In genomic region chr6:31403283-31403989, GRCh38 we compare ENCODE assay signal across 8 cellular contexts. TPM values are rescaled to one million over a fixed set of nuclear protein-coding genes. Genes with fewer than 3 reads are reported as not detected.
A peak's percentile ranks its signal among the peaks of the same experiment; 100 is the strongest.
DNase-seq lines count a peak whose midpoint lies in the region; ATAC-seq and TF ChIP-seq lines count a peak whose summit lies in the region.

MICA (plus strand) TSS chr6:31403595; CDS start chr6:31403633, 38 bp downstream.

- H3K27ac ChIP-seq in A673 (ENCODE audit: low read depth, low read length, poor library complexity, severe bottlenecking) = peak within 1 kb of the TSS; percentile 76
- peak within 1 kb of the TSS; percentile 94 to 100 (median 98) for H3K27ac ChIP-seq in upper lobe of left lung

- H3K36me3 ChIP-seq in A673 (ENCODE audit: insufficient read depth, low read length, poor library complexity, severe bottlenecking) = no peaks in the 10 kb centered on the region
- H3K36me3 ChIP-seq in upper lobe of left lung = no peaks in the 10 kb centered on the region

- H3K4me1 ChIP-seq in A673 (ENCODE audit: insufficient read depth, low read length, poor library complexity, severe bottlenecking) (peaks cover 22% of the 10 kb centered on the region), upper lobe of left lung (peaks cover 40 to 69% (median 45%) of the 10 kb centered on the region in 4 donors)

- no peak for TF ChIP-seq CTCF in A673 (conservative IDR thresholded peaks at IDR 0.05; ENCODE audit: low read depth, low read length)
- peak in 5 of 6 experiments; percentile 14 to 47 (median 40) for TF ChIP-seq CTCF in upper lobe of left lung (IDR thresholded peaks at IDR 0.05)

- TF ChIP-seq POLR2A in upper lobe of left lung (IDR thresholded peaks at IDR 0.05) = peak in 3 of 4 donors; percentile 46 to 88 (median 85)

- CTCF ChIA-PET in A673 (lab: Charles Lee) = interaction anchor here (0.6 kb wide), 1 partner anchor 262 kb away, joined by 3 read pairs; no protein-coding TSS in a partner anchor

- intact Hi-C loops in A673 (cut with micrococcal nuclease; ENCODE audit: unreplicated experiment) = loop anchor here (2.0 to 5.0 kb wide), 2 partner anchors 37 to 89 kb away; no protein-coding TSS in a partner anchor
- intact Hi-C loops in T-helper 1 cell treated with Interleukin-12 subunit alpha and Interleukin-12 subunit beta and Interleukin-4 antibody, amounts not matched to agents 30 ng/mL and 1 ng/mL, for 36 hours (cut with micrococcal nuclease) = loop anchor here (5.0 kb wide), 3 partner anchors 1336 to 1564 kb away; partner anchors contain the start of genes BRD2 and PPP1R11
- intact Hi-C loops in left ventricle myocardium superior (cut with micrococcal nuclease) = no loop called here
- intact Hi-C loops in posterior vena cava (cut with DNase I) = no loop called here

- no peak for TF ChIP-seq EP300 in upper lobe of left lung (IDR thresholded peaks at IDR 0.05)

- 1 to 2% methylated on average over 19 to 54 of the region's 54 CpGs for WGBS in upper lobe of left lung, 2 donors

- no peaks in the 10 kb centered on the region for H3K9me3 ChIP-seq in A673 (ENCODE audit: low read depth, low read length, poor library complexity, severe bottlenecking)
- no peaks in the 10 kb centered on the region for H3K9me3 ChIP-seq in upper lobe of left lung

- no peaks in the 10 kb centered on the region for H3K27me3 ChIP-seq in A673 (replicated peaks; ENCODE audit: insufficient read depth, low read depth, low read length, poor library complexity)
- no peaks in the 10 kb centered on the region for H3K27me3 ChIP-seq in upper lobe of left lung

- POLR2A ChIA-PET in A673 (lab: Charles Lee; ENCODE audit: low non-redundant PET) = interaction anchor here (0.7 kb wide), 1 partner anchor 12 kb away, joined by 6 read pairs; no protein-coding TSS in a partner anchor

- peak within 1 kb of the TSS; percentile 73 for H3K4me3 ChIP-seq in A673 (ENCODE audit: low read depth, low read length, poor library complexity, severe bottlenecking)
- H3K4me3 ChIP-seq in upper lobe of left lung = peak within 1 kb of the TSS; percentile 50 to 82 (median 66)

- BruUV-seq in A673 (replicated peaks; lab: Mats Ljungman, UMichigan) = no TSS peak

- DNase-seq in A673 (ENCODE audit: low spot score) (peak; percentile 94), amygdala (lab: John Stamatoyannopoulos, UW) (peak in 50 of 56 donors; percentile 9 to 83 (median 52)), left ventricle myocardium superior (peak; percentile 92), posterior vena cava (ENCODE audit: low spot score) (peak; percentile 96), upper lobe of left lung (peak; percentile 93 to 96)

- ATAC-seq in GM18907 (IDR thresholded peaks at IDR 0.05; ENCODE audit: unreplicated experiment) = peak; percentile 49
- peak; percentile 33 for ATAC-seq in HG03565 (IDR thresholded peaks at IDR 0.05; ENCODE audit: unreplicated experiment)
- peak; percentile 71 for ATAC-seq in left ventricle myocardium superior
- ATAC-seq in upper lobe of left lung (ENCODE audit: low FRiP score in 2 of 2) = peak; percentile 84 to 90

RNA-seq across cellular contexts. Expression of gene MICA, which starts in this region (rescaled TPM):
- total RNA-seq in A673 (2021) (31.6 and 41.2 TPM in 2 replicates), left ventricle myocardium superior (10.3 TPM), posterior vena cava (10 to 100 TPM; 16.5 to 20.5 TPM), upper lobe of left lung (10 to 100 TPM; 21.6 to 81.7 (median 31.4) TPM)
- 12.4 and 12.8 TPM in 2 replicates for total RNA-seq in T-helper 1 cell treated with Interleukin-12 subunit alpha and Interleukin-12 subunit beta and Interleukin-4 antibody, amounts not matched to agents 30 ng/mL and 1 ng/mL, for 36 hours

Comparison
In these comparisons a context has a peak if more than half of its experiments do, and no peak if none do; other contexts are left out.
1. Peak in every context shown above with its lines: DNase-seq, ATAC-seq, H3K4me3 ChIP-seq and H3K27ac ChIP-seq.
2. ATAC-seq: peak in every context shown above with its lines; median percentile 87 in upper lobe of left lung; 71 in left ventricle myocardium superior; 49 in GM18907; 33 in HG03565.
3. intact Hi-C loops: an anchor here in A673 (2.0 to 5.0 kb wide) and T-helper 1 cell treated with Interleukin-12 subunit alpha and Interleukin-12 subunit beta and Interleukin-4 antibody, amounts not matched to agents 30 ng/mL and 1 ng/mL, for 36 hours (5.0 kb wide); none called in left ventricle myocardium superior and posterior vena cava.